12 cellular contexts compared by ENCODE assay signal in genomic region chr7:110835209-110835608, GRCh38.
DNase-seq lines count a peak whose midpoint lies in the region; ATAC-seq, FAIRE-seq and TF ChIP-seq lines count a peak whose summit lies in the region.
"Had no signal": no experiment of that assay in that cellular context is flagged by ENCODE, and none has a peak within 500 bp of the region (broad histone marks: within the 10 kb centered on the region; RNA-seq: fewer than 3 reads in every experiment).

No MANE protein-coding gene starts in this region.

- H3K4me3 Mint-ChIP-seq in T-cell (no peak overlapping the region), Calu3 (ENCODE audit: low read depth, unreplicated experiment) (no peak overlapping the region)
- H3K4me3 Mint-ChIP-seq: activated B cell treated with CpG ODN at 0.5 μM for 24 hours; activated naive CD8-positive, alpha-beta T cell treated with anti-CD3 and anti-CD28 coated beads, Interleukin-2, amount 50 U/mL, for 24 hours; dendritic cell treated with granulocyte-macrophage colony-stimulating factor and Interleukin-4, amounts not matched to agents 40 ng/mL and 50 ng/mL, for 4 days; memory B cell had no signal

- no peak for TF ChIP-seq EP300 in HepG2 (IDR thresholded peaks at IDR 0.05; ENCODE audit: low read depth in 2 of 2, low read length in 2 of 2)
- no peak for TF ChIP-seq EP300 in HepG2 (CRISPR knock-in tag; IDR thresholded peaks at IDR 0.05; ENCODE audit: borderline replicate concordance)

- H3K4me2 ChIP-seq in HCT116 (ENCODE audit: low read length), result no peak overlapping the region
- no peak overlapping the region for H3K4me2 ChIP-seq in HepG2 (ENCODE audit: low read depth, low read length)

- no peak for FAIRE-seq in HepG2 (lab: Jason Lieb, UNC)

- ATAC-seq in HCT116 (peak; percentile 9; the same call in 1 of the 2 replicates), T-cell (replicated peaks in 1 of 4) (peak in 3 of 4 experiments; percentile 41 to 46 (median 45)), HepG2 (no peak), left ventricle myocardium superior (no peak)
- ATAC-seq: activated naive CD8-positive, alpha-beta T cell treated with anti-CD3 and anti-CD28 coated beads, Interleukin-2, amount 50 U/mL, for 24 hours had no signal

- H3K36me3 Mint-ChIP-seq in T-cell (no peaks in the 10 kb centered on the region), Calu3 (ENCODE audit: insufficient read depth, unreplicated experiment) (no peaks in the 10 kb centered on the region)

- POLR2A ChIA-PET in HCT116 (lab: Charles Lee), result no interaction called here
- POLR2A ChIA-PET in T-cell (lab: Charles Lee), result no interaction called here
- POLR2A ChIA-PET in HepG2 (lab: Yijun Ruan, JAX), result no interaction called here

- H3K9ac ChIP-seq in HCT116 (ENCODE audit: low read length), result no peak overlapping the region
- H3K9ac ChIP-seq in HepG2 (ENCODE audit: insufficient read depth, low read depth, low read length), result no peak overlapping the region

- no peaks in the 10 kb centered on the region for H3K27me3 Mint-ChIP-seq in T-cell
- H3K27me3 Mint-ChIP-seq in Calu3 (ENCODE audit: unreplicated experiment), result no peaks in the 10 kb centered on the region
- H3K27me3 Mint-ChIP-seq: activated B cell treated with CpG ODN at 0.5 μM for 24 hours; activated naive CD8-positive, alpha-beta T cell treated with anti-CD3 and anti-CD28 coated beads, Interleukin-2, amount 50 U/mL, for 24 hours; dendritic cell treated with granulocyte-macrophage colony-stimulating factor and Interleukin-4, amounts not matched to agents 40 ng/mL and 50 ng/mL, for 4 days; memory B cell had no signal

- H3K9me3 Mint-ChIP-seq in T-cell (peaks cover 0 to 4% (median 0%) of the 10 kb centered on the region in 3 donors), Calu3 (ENCODE audit: low read depth, unreplicated experiment) (no peaks in the 10 kb centered on the region)
- H3K9me3 Mint-ChIP-seq: dendritic cell treated with granulocyte-macrophage colony-stimulating factor and Interleukin-4, amounts not matched to agents 40 ng/mL and 50 ng/mL, for 4 days had no signal

- H3K4me1 ChIP-seq in HCT116 (ENCODE audit: control insufficient read depth in 1 of 2, insufficient read depth in 2 of 2, low read length in 2 of 2), result 0 out of 4 replicates have a peak, but pooled peaks cover 0 to 5% of the 10 kb centered on the region in 2 experiments
- H3K4me1 ChIP-seq in HepG2 (ENCODE audit: insufficient read depth, low read length), result peaks cover 34% of the 10 kb centered on the region

- H3K36me3 ChIP-seq in HCT116 (ENCODE audit: control insufficient read depth in 1 of 2, insufficient read depth in 2 of 2, low read length in 2 of 2), result no peaks in the 10 kb centered on the region
- no peaks in the 10 kb centered on the region for H3K36me3 ChIP-seq in HepG2 (replicated peaks in 1 of 2; ENCODE audit: control insufficient read depth in 1 of 2, insufficient read depth in 2 of 2, low read length in 2 of 2)

- H2AFZ ChIP-seq in HCT116 (ENCODE audit: low read depth, low read length, poor library complexity, severe bottlenecking), result no peak overlapping the region
- no peak overlapping the region for H2AFZ ChIP-seq in HepG2 (ENCODE audit: low read length)

- no peaks in the 10 kb centered on the region for H3K27me3 ChIP-seq in HCT116 (ENCODE audit: insufficient read depth, low read length)
- H3K27me3 ChIP-seq in HepG2 (ENCODE audit: control insufficient read depth in 1 of 2, insufficient read depth in 2 of 2, low read length in 2 of 2), result no peaks in the 10 kb centered on the region

- H4K20me1 ChIP-seq in HCT116 (ENCODE audit: insufficient read depth), result no peaks in the 10 kb centered on the region
- H4K20me1 ChIP-seq in HepG2 (ENCODE audit: insufficient read depth, low read length), result no peaks in the 10 kb centered on the region

- in situ Hi-C loops in HepG2 (cut with HindIII; ENCODE audit: extremely low pct_ligation_motif_present, low pct_unique_long_range_greater_than_20kb), result no loop called here

- TF ChIP-seq CTCF in HCT116 (IDR thresholded peaks at IDR 0.05 in 2 of 3, conservative IDR thresholded peaks at IDR 0.05 in 1 of 3; ENCODE audit: borderline replicate concordance in 1 of 3, insufficient read depth in 1 of 3, low read depth in 2 of 3, low read length in 2 of 3) (no peak), HepG2 (CRISPR knock-in tag; IDR thresholded peaks at IDR 0.05) (no peak), Calu3 (IDR thresholded peaks at IDR 0.05; ENCODE audit: unreplicated experiment) (no peak)

- peaks cover 17 to 18% (median 18%) of the 10 kb centered on the region in 3 donors for H3K4me1 Mint-ChIP-seq in T-cell
- peaks cover 17% of the 10 kb centered on the region for H3K4me1 Mint-ChIP-seq in Calu3 (ENCODE audit: low read depth, unreplicated experiment)
- H3K4me1 Mint-ChIP-seq: activated B cell treated with CpG ODN at 0.5 μM for 24 hours, memory B cell had no signal

- no peaks in the 10 kb centered on the region for H3K9me2 ChIP-seq in HCT116 (ENCODE audit: insufficient read depth)

- intact Hi-C loops in HCT116 (cut with micrococcal nuclease), result no loop called here
- intact Hi-C loops in HepG2 (cut with micrococcal nuclease; ENCODE audit: unreplicated experiment), result loop anchor here (1.0 to 10.0 kb wide), 2 partner anchors 49 to 260 kb away; partner anchors contain the start of gene LRRN3
- intact Hi-C loops in left ventricle myocardium superior (cut with micrococcal nuclease), result no loop called here
- intact Hi-C loops in Calu3 (cut with micrococcal nuclease; ENCODE audit: unreplicated experiment), result no loop called here

- TF ChIP-seq POLR2A in HCT116 (IDR thresholded peaks at IDR 0.05; ENCODE audit: borderline replicate concordance, extremely low read depth, insufficient read depth, insufficient read length), result no peak
- TF ChIP-seq POLR2A in HepG2 (IDR thresholded peaks at IDR 0.05; ENCODE audit: insufficient read depth in 1 of 2, low read depth in 2 of 2, low read length in 2 of 2), result no peak

- DNase-seq in HCT116 (ENCODE audit: low read depth, low spot score), result no peak
- DNase-seq in NCI-H2029 treated with DMSO at 0.1 percent for 48 hours (lab: John Stamatoyannopoulos, UW), result peak; percentile 69
- DNase-seq in T-cell, result peak in 2 of 34 experiments; percentile 3 to 7
- DNase-seq in HepG2 (ENCODE audit: low spot score), result peak; percentile 18
- DNase-seq in left ventricle myocardium superior, result no peak
- DNase-seq in UCSD-AML1 (lab: John Stamatoyannopoulos, UW; ENCODE audit: unreplicated experiment), result no peak
- DNase-seq in Calu3, result no peak
- DNase-seq: activated B cell treated with CpG ODN at 0.5 μM for 24 hours; activated naive CD8-positive, alpha-beta T cell treated with anti-CD3 and anti-CD28 coated beads, Interleukin-2, amount 50 U/mL, for 24 hours had no signal

- no peaks in the 10 kb centered on the region for H3K9me3 ChIP-seq in HCT116 (ENCODE audit: control insufficient read depth in 1 of 2, insufficient read depth in 1 of 2, low read depth in 1 of 2, low read length in 2 of 2)
- no peaks in the 10 kb centered on the region for H3K9me3 ChIP-seq in HepG2 (ENCODE audit: low read length)

- no peak overlapping the region for H3K4me3 ChIP-seq in HCT116 (replicated peaks in 1 of 2; ENCODE audit: low read depth in 1 of 2, low read length in 2 of 2)
- no peak overlapping the region for H3K4me3 ChIP-seq in HepG2 (replicated peaks in 1 of 3; ENCODE audit: insufficient read depth in 1 of 3, low read depth in 2 of 3, low read length in 3 of 3)

- H3K27ac ChIP-seq in HCT116 (ENCODE audit: low read depth, low read length) (no peak overlapping the region), HepG2 (ENCODE audit: extremely low read length, insufficient read depth, low read length) (no peak overlapping the region)
- H3K27ac ChIP-seq: C4-2B had no signal

- RAD21 ChIA-PET in HCT116 (lab: Charles Lee; ENCODE audit: low non-redundant PET in 1 of 2, low total read pairs in 2 of 2, uncharacterized antibody in 2 of 2, unreplicated experiment in 2 of 2), result no interaction called here

- 19% methylated on average over 1 of the region's 1 CpG for WGBS in HepG2 (ENCODE audit: low lambda C conversion rate)

- BruUV-seq in HCT116 (replicated peaks; lab: Mats Ljungman, UMichigan), result no TSS peak
- no TSS peak for BruUV-seq in HepG2 (replicated peaks; lab: Mats Ljungman, UMichigan)
- no TSS peak for BruUV-seq in Calu3 (replicated peaks; lab: Mats Ljungman, UMichigan)

- H3K27ac Mint-ChIP-seq in T-cell (peak overlapping the region; percentile 2 to 15), Calu3 (ENCODE audit: unreplicated experiment) (no peak overlapping the region)
- H3K27ac Mint-ChIP-seq: activated B cell treated with CpG ODN at 0.5 μM for 24 hours; activated naive CD8-positive, alpha-beta T cell treated with anti-CD3 and anti-CD28 coated beads, Interleukin-2, amount 50 U/mL, for 24 hours; dendritic cell treated with granulocyte-macrophage colony-stimulating factor and Interleukin-4, amounts not matched to agents 40 ng/mL and 50 ng/mL, for 4 days; memory B cell had no signal

- H3K79me2 ChIP-seq in HCT116 (ENCODE audit: insufficient read depth, low read length), result no peaks in the 10 kb centered on the region
- H3K79me2 ChIP-seq in HepG2 (ENCODE audit: insufficient read depth, low read length), result no peaks in the 10 kb centered on the region

- no peak for TF ChIP-seq RAD21 in HCT116 (IDR thresholded peaks at IDR 0.05; ENCODE audit: low read depth)
- no peak for TF ChIP-seq RAD21 in HepG2 (CRISPR knock-in tag; IDR thresholded peaks at IDR 0.05)

- CTCF ChIA-PET in HCT116 (lab: Charles Lee), result no interaction called here
- CTCF ChIA-PET in T-cell (lab: Charles Lee), result no interaction called here
- CTCF ChIA-PET in HepG2 (lab: Yijun Ruan, JAX; ENCODE audit: low intra/inter-chr PET ratio, low total read pairs), result no interaction called here
- CTCF ChIA-PET in Calu3 (lab: Charles Lee), result interaction anchor here (1.2 kb wide), 1 partner anchor 10 kb away, joined by 3 read pairs; no protein-coding TSS in a partner anchor

TF ChIP-seq in HCT116, 20 proteins besides CTCF, POLR2A, EP300 and RAD21:
- no peak for TF ChIP-seq JUND (IDR thresholded peaks at IDR 0.05)
- TF ChIP-seq SP1 (IDR thresholded peaks at IDR 0.05; ENCODE audit: low read depth), result no peak
- TF ChIP-seq TCF7L2 (IDR thresholded peaks at IDR 0.05; ENCODE audit: borderline replicate concordance, extremely low read depth, insufficient read depth, insufficient read length), result peak; percentile 33

TF ChIP-seq in HepG2, 621 proteins besides CTCF, POLR2A, EP300 and RAD21 (continues in another document):
- no peak for TF ChIP-seq WIZ (CRISPR knock-in tag; IDR thresholded peaks at IDR 0.05)
- peak; percentile 6; the same call in 1 of the 2 replicates for TF ChIP-seq TCF7 (IDR thresholded peaks at IDR 0.05; ENCODE audit: low read depth)
- TF ChIP-seq NCOA5 (CRISPR knock-in tag; IDR thresholded peaks at IDR 0.05), result no peak
- no peak for TF ChIP-seq ZNF550 (CRISPR knock-in tag; IDR thresholded peaks at IDR 0.05; ENCODE audit: borderline replicate concordance)

Comparison
In these comparisons a context has a peak if more than half of its experiments do, and no peak if none do; other contexts are left out.
1. ATAC-seq: peak in HCT116 (single experiment) and T-cell (3 of 4); none in HepG2 (single experiment) and left ventricle myocardium superior (single experiment).
2. DNase-seq: peak in NCI-H2029 treated with DMSO at 0.1 percent for 48 hours (single experiment) and HepG2 (single experiment); none in HCT116 (single experiment), left ventricle myocardium superior (single experiment), UCSD-AML1 (single experiment) and Calu3 (single experiment).
3. Of the 20 proteins assayed by ChIP-seq in both HepG2 and HCT116: peak only in HepG2: none; only in HCT116: TCF7L2; in both: none; in neither: 19.